In genomic region chr10:30491832-30492530, GRCh38 we compare ENCODE assay signal across 23 cellular contexts. TPM values are rescaled to one million over a fixed set of nuclear protein-coding genes. Genes with fewer than 3 reads are reported as not detected.
DNase-seq lines count a peak whose midpoint lies in the region; ATAC-seq and TF ChIP-seq lines count a peak whose summit lies in the region.
"Had no signal": no experiment of that assay in that cellular context is flagged by ENCODE, and none has a peak within 500 bp of the region (broad histone marks: within the 10 kb centered on the region; RNA-seq: fewer than 3 reads in every experiment).

No MANE protein-coding gene starts in this region.

- no peaks in the 10 kb centered on the region for H3K9me2 ChIP-seq in OCI-LY1 (ENCODE audit: low read depth, low read length)

- no peaks in the 10 kb centered on the region for H3K27me3 ChIP-seq in OCI-LY1 (ENCODE audit: insufficient read depth, low read length)
- no peaks in the 10 kb centered on the region for H3K27me3 ChIP-seq in A673 (replicated peaks; ENCODE audit: insufficient read depth, low read depth, low read length, poor library complexity)
- H3K27me3 ChIP-seq in MG63, result no peaks in the 10 kb centered on the region
- H3K27me3 ChIP-seq: gastroesophageal sphincter, sigmoid colon had no signal

- POLR2A ChIA-PET in activated CD4-positive, alpha-beta memory T cell treated with anti-CD3 and anti-CD28 coated beads, Interleukin-2, amount 10 ng/mL, durations not matched to agents 7 days and 5 days (lab: Charles Lee), result interaction anchor here (3.1 kb wide), 1 partner anchor 10 kb away, joined by 11 read pairs; no protein-coding TSS in a partner anchor
- POLR2A ChIA-PET in activated CD4-positive, alpha-beta memory T cell treated with anti-CD3 and anti-CD28 coated beads for 36 hours (lab: Charles Lee), result no interaction called here
- POLR2A ChIA-PET in A673 (lab: Charles Lee; ENCODE audit: low non-redundant PET), result no interaction called here

- H3K36me3 Mint-ChIP-seq in activated CD4-positive, alpha-beta memory T cell treated with anti-CD3 and anti-CD28 coated beads, Interleukin-2, amount 10 ng/mL, durations not matched to agents 7 days and 5 days (ENCODE audit: low read depth), result peaks cover 5% of the 10 kb centered on the region
- no peaks in the 10 kb centered on the region for H3K36me3 Mint-ChIP-seq in activated CD4-positive, alpha-beta memory T cell treated with anti-CD3 and anti-CD28 coated beads for 36 hours
- no peaks in the 10 kb centered on the region for H3K36me3 Mint-ChIP-seq in effector memory CD8-positive, alpha-beta T cell (ENCODE audit: insufficient read depth)
- H3K36me3 Mint-ChIP-seq in stimulated activated memory B cell treated with anti-CD40 and anti-IgM and Interleukin-4, amounts not matched to agents 10 μg/mL and 1 μg/mL and 100 μg/mL, for 72 hours, result no peaks in the 10 kb centered on the region

- H3K4me1 ChIP-seq in OCI-LY1 (ENCODE audit: insufficient read depth, low read length, severe bottlenecking), result peaks cover 91% of the 10 kb centered on the region
- H3K4me1 ChIP-seq in A673 (ENCODE audit: insufficient read depth, low read length, poor library complexity, severe bottlenecking), result no peaks in the 10 kb centered on the region

- no peak overlapping the region for H3K4me3 ChIP-seq in OCI-LY1 (ENCODE audit: low read depth, low read length, poor library complexity, severe bottlenecking)
- no peak overlapping the region for H3K4me3 ChIP-seq in A673 (ENCODE audit: low read depth, low read length, poor library complexity, severe bottlenecking)
- H3K4me3 ChIP-seq in MG63, result no peak overlapping the region
- H3K4me3 ChIP-seq: gastroesophageal sphincter, sigmoid colon had no signal

- no peaks in the 10 kb centered on the region for H3K36me3 ChIP-seq in OCI-LY1 (ENCODE audit: insufficient read depth, low read length)
- no peaks in the 10 kb centered on the region for H3K36me3 ChIP-seq in A673 (ENCODE audit: insufficient read depth, low read length, poor library complexity, severe bottlenecking)
- H3K36me3 ChIP-seq in MG63, result no peaks in the 10 kb centered on the region
- H3K36me3 ChIP-seq: gastroesophageal sphincter, sigmoid colon had no signal

- intact Hi-C loops in activated CD4-positive, alpha-beta memory T cell treated with anti-CD3 and anti-CD28 coated beads for 36 hours (cut with micrococcal nuclease), result loop anchor here (5.0 kb wide), 1 partner anchor 35 kb away; no protein-coding TSS in a partner anchor
- intact Hi-C loops in A673 (cut with micrococcal nuclease; ENCODE audit: unreplicated experiment), result no loop called here

- CTCF ChIA-PET in activated CD4-positive, alpha-beta memory T cell treated with anti-CD3 and anti-CD28 coated beads, Interleukin-2, amount 10 ng/mL, durations not matched to agents 7 days and 5 days (lab: Charles Lee), result interaction anchor here (0.6 to 1.6 kb wide), 3 partner anchors 12 to 83 kb away, joined by 3 to 6 read pairs (median 5); no protein-coding TSS in a partner anchor
- CTCF ChIA-PET in activated CD4-positive, alpha-beta memory T cell treated with anti-CD3 and anti-CD28 coated beads for 36 hours (lab: Charles Lee), result interaction anchor here (0.8 to 1.5 kb wide), 5 partner anchors 10 to 100 kb away, joined by 3 to 4 read pairs (median 3); no protein-coding TSS in a partner anchor
- CTCF ChIA-PET in A673 (lab: Charles Lee), result interaction anchor here (0.6 kb wide), 1 partner anchor 53 kb away, joined by 4 read pairs; no protein-coding TSS in a partner anchor

- H3K79me2 ChIP-seq in OCI-LY1 (ENCODE audit: insufficient read depth, low read length), result no peaks in the 10 kb centered on the region

- no peak for TF ChIP-seq CTCF in OCI-LY1 (IDR thresholded peaks at IDR 0.05; ENCODE audit: low read length)
- TF ChIP-seq CTCF in A673 (conservative IDR thresholded peaks at IDR 0.05; ENCODE audit: low read depth, low read length), result no peak

- H3K27ac Mint-ChIP-seq in activated CD4-positive, alpha-beta memory T cell treated with anti-CD3 and anti-CD28 coated beads, Interleukin-2, amount 10 ng/mL, durations not matched to agents 7 days and 5 days, result peak overlapping the region; percentile 1
- H3K27ac Mint-ChIP-seq in activated CD4-positive, alpha-beta memory T cell treated with anti-CD3 and anti-CD28 coated beads for 36 hours, result no peak overlapping the region
- H3K27ac Mint-ChIP-seq in effector memory CD8-positive, alpha-beta T cell, result peak overlapping the region in 1 of 2 donors; percentile 97
- peak overlapping the region; percentile 81 for H3K27ac Mint-ChIP-seq in stimulated activated memory B cell treated with anti-CD40 and anti-IgM and Interleukin-4, amounts not matched to agents 10 μg/mL and 1 μg/mL and 100 μg/mL, for 72 hours
- H3K27ac Mint-ChIP-seq: activated T-cell treated with anti-CD3 and anti-CD28 coated beads, Interleukin-2, amount 50 U/mL, for 24 hours; H9 had no signal

- H3K9me3 ChIP-seq in OCI-LY1 (ENCODE audit: low read length), result no peaks in the 10 kb centered on the region
- no peaks in the 10 kb centered on the region for H3K9me3 ChIP-seq in A673 (ENCODE audit: low read depth, low read length, poor library complexity, severe bottlenecking)
- no peaks in the 10 kb centered on the region for H3K9me3 ChIP-seq in MG63
- H3K9me3 ChIP-seq: gastroesophageal sphincter, sigmoid colon had no signal

- H3K9me3 Mint-ChIP-seq in activated CD4-positive, alpha-beta memory T cell treated with anti-CD3 and anti-CD28 coated beads, Interleukin-2, amount 10 ng/mL, durations not matched to agents 7 days and 5 days, result no peaks in the 10 kb centered on the region
- no peaks in the 10 kb centered on the region for H3K9me3 Mint-ChIP-seq in activated CD4-positive, alpha-beta memory T cell treated with anti-CD3 and anti-CD28 coated beads for 36 hours
- no peaks in the 10 kb centered on the region for H3K9me3 Mint-ChIP-seq in effector memory CD8-positive, alpha-beta T cell
- H3K9me3 Mint-ChIP-seq in stimulated activated memory B cell treated with anti-CD40 and anti-IgM and Interleukin-4, amounts not matched to agents 10 μg/mL and 1 μg/mL and 100 μg/mL, for 72 hours, result no peaks in the 10 kb centered on the region
- H3K9me3 Mint-ChIP-seq: activated T-cell treated with anti-CD3 and anti-CD28 coated beads, Interleukin-2, amount 50 U/mL, for 24 hours; H9 had no signal

- H3K27me3 Mint-ChIP-seq in activated CD4-positive, alpha-beta memory T cell treated with anti-CD3 and anti-CD28 coated beads, Interleukin-2, amount 10 ng/mL, durations not matched to agents 7 days and 5 days, result peaks cover 17% of the 10 kb centered on the region
- H3K27me3 Mint-ChIP-seq in activated CD4-positive, alpha-beta memory T cell treated with anti-CD3 and anti-CD28 coated beads for 36 hours, result no peaks in the 10 kb centered on the region
- no peaks in the 10 kb centered on the region for H3K27me3 Mint-ChIP-seq in effector memory CD8-positive, alpha-beta T cell
- no peaks in the 10 kb centered on the region for H3K27me3 Mint-ChIP-seq in stimulated activated memory B cell treated with anti-CD40 and anti-IgM and Interleukin-4, amounts not matched to agents 10 μg/mL and 1 μg/mL and 100 μg/mL, for 72 hours
- H3K27me3 Mint-ChIP-seq: activated T-cell treated with anti-CD3 and anti-CD28 coated beads, Interleukin-2, amount 50 U/mL, for 24 hours had no signal

- H3K4me1 Mint-ChIP-seq in activated CD4-positive, alpha-beta memory T cell treated with anti-CD3 and anti-CD28 coated beads, Interleukin-2, amount 10 ng/mL, durations not matched to agents 7 days and 5 days, result peaks cover 50% of the 10 kb centered on the region
- H3K4me1 Mint-ChIP-seq in activated CD4-positive, alpha-beta memory T cell treated with anti-CD3 and anti-CD28 coated beads for 36 hours (ENCODE audit: low read depth), result peaks cover 31% of the 10 kb centered on the region
- peaks cover 70 to 79% of the 10 kb centered on the region in 2 donors for H3K4me1 Mint-ChIP-seq in effector memory CD8-positive, alpha-beta T cell (ENCODE audit: low read depth in 2 of 2)
- H3K4me1 Mint-ChIP-seq in stimulated activated memory B cell treated with anti-CD40 and anti-IgM and Interleukin-4, amounts not matched to agents 10 μg/mL and 1 μg/mL and 100 μg/mL, for 72 hours, result peaks cover 85% of the 10 kb centered on the region

- no peak for DNase-seq in activated CD4-positive, alpha-beta memory T cell treated with anti-CD3 and anti-CD28 coated beads, Interleukin-2, amount 10 ng/mL, durations not matched to agents 7 days and 5 days
- DNase-seq in activated CD4-positive, alpha-beta memory T cell treated with anti-CD3 and anti-CD28 coated beads for 36 hours, result no peak
- DNase-seq in effector memory CD8-positive, alpha-beta T cell, result no peak
- DNase-seq in A673 (ENCODE audit: low spot score), result no peak
- no peak for DNase-seq in GF-D8 (lab: John Stamatoyannopoulos, UW)
- no peak for DNase-seq in MG63
- DNase-seq: activated CD4-positive, alpha-beta T cell treated with anti-CD3 and anti-CD28 coated beads, Interleukin-2, amount 50 U/mL, for 48 hours; activated T-cell treated with anti-CD3 and anti-CD28 coated beads, Interleukin-2, amount 50 U/mL, for 24 hours; amniotic stem cell; COR-L47; DMS79; H9; islet precursor cell; NCI-H1092 treated with DMSO at 0.1 percent for 48 hours; NCI-H187 treated with DMSO at 0.1 percent for 48 hours; NCI-H774; posterior cingulate gyrus; SHP77; sigmoid colon had no signal

- peak; percentile 39 for ATAC-seq in effector memory CD8-positive, alpha-beta T cell (replicated peaks)
- no peak for ATAC-seq in stimulated activated memory B cell treated with anti-CD40 and anti-IgM and Interleukin-4, amounts not matched to agents 10 μg/mL and 1 μg/mL and 100 μg/mL, for 72 hours

- H3K4me3 Mint-ChIP-seq in activated CD4-positive, alpha-beta memory T cell treated with anti-CD3 and anti-CD28 coated beads, Interleukin-2, amount 10 ng/mL, durations not matched to agents 7 days and 5 days, result no peak overlapping the region
- H3K4me3 Mint-ChIP-seq in activated CD4-positive, alpha-beta memory T cell treated with anti-CD3 and anti-CD28 coated beads for 36 hours, result no peak overlapping the region
- H3K4me3 Mint-ChIP-seq in effector memory CD8-positive, alpha-beta T cell, result peak overlapping the region; percentile 21 to 79
- H3K4me3 Mint-ChIP-seq in stimulated activated memory B cell treated with anti-CD40 and anti-IgM and Interleukin-4, amounts not matched to agents 10 μg/mL and 1 μg/mL and 100 μg/mL, for 72 hours, result no peak overlapping the region
- H3K4me3 Mint-ChIP-seq: activated T-cell treated with anti-CD3 and anti-CD28 coated beads, Interleukin-2, amount 50 U/mL, for 24 hours; H9 had no signal

- H4K20me1 ChIP-seq in OCI-LY1 (ENCODE audit: insufficient read depth, low read length), result no peaks in the 10 kb centered on the region

- no peak overlapping the region for H2AFZ ChIP-seq in OCI-LY1 (ENCODE audit: low read length)

- H3K9ac ChIP-seq in OCI-LY1 (ENCODE audit: low read length), result peak overlapping the region; percentile 15; the same call in 1 of the 2 replicates

- peak overlapping the region; percentile 82 for H3K27ac ChIP-seq in OCI-LY1 (ENCODE audit: low read depth, low read length, poor library complexity, severe bottlenecking)
- H3K27ac ChIP-seq in A673 (ENCODE audit: low read depth, low read length, poor library complexity, severe bottlenecking), result no peak overlapping the region
- H3K27ac ChIP-seq: 22Rv1 had no signal

- H3F3A ChIP-seq in OCI-LY1 (ENCODE audit: insufficient read depth, low read length), result no peaks in the 10 kb centered on the region

- BruUV-seq in A673 (replicated peaks; lab: Mats Ljungman, UMichigan), result no TSS peak

- H3K4me2 ChIP-seq in OCI-LY1 (ENCODE audit: low read length), result peak overlapping the region; percentile 4; the same call in 1 of the 2 replicates

RNA-seq across cellular contexts. Expression of gene MAP3K8, which starts 58.0 kb away (rescaled TPM):
- total RNA-seq in activated CD4-positive, alpha-beta memory T cell treated with anti-CD3 and anti-CD28 coated beads, Interleukin-2, amount 10 ng/mL, durations not matched to agents 7 days and 5 days, result 10 to 100 TPM; 39.5 to 40.3 TPM
- total RNA-seq in activated CD4-positive, alpha-beta memory T cell treated with anti-CD3 and anti-CD28 coated beads for 36 hours, result 10 to 100 TPM; 36.5 to 40.6 TPM
- total RNA-seq in A673 (2021), result 4.5 TPM in 2 replicates
- 0.10 and 1.4 TPM in 2 replicates for total RNA-seq in MG63 (2014; rRNA removed; shearing (Covaris generic); ENCODE audit: low replicate concordance)

Comparison
In these comparisons a context has a peak if more than half of its experiments do, and no peak if none do; other contexts are left out.
1. H3K4me3 Mint-ChIP-seq: peak in effector memory CD8-positive, alpha-beta T cell (2 of 2); none in activated CD4-positive, alpha-beta memory T cell treated with anti-CD3 and anti-CD28 coated beads, Interleukin-2, amount 10 ng/mL, durations not matched to agents 7 days and 5 days (single experiment), activated CD4-positive, alpha-beta memory T cell treated with anti-CD3 and anti-CD28 coated beads for 36 hours (single experiment) and stimulated activated memory B cell treated with anti-CD40 and anti-IgM and Interleukin-4, amounts not matched to agents 10 μg/mL and 1 μg/mL and 100 μg/mL, for 72 hours (single experiment).